Comparison of ENCODE assay signal across 17 cellular contexts in genomic region chr10:44920252-44920651, GRCh38. TPM values are rescaled to one million over a fixed set of nuclear protein-coding genes. Genes with fewer than 3 reads are reported as not detected.
DNase-seq lines count a peak whose midpoint lies in the region; ATAC-seq and TF ChIP-seq lines count a peak whose summit lies in the region.
"Had no signal": no experiment of that assay in that cellular context is flagged by ENCODE, and none has a peak within 500 bp of the region (broad histone marks: within the 10 kb centered on the region; RNA-seq: fewer than 3 reads in every experiment).

No MANE protein-coding gene starts in this region.

- peak; percentile 4 for DNase-seq in activated T-helper 2 cell treated with anti-CD3 and anti-CD28 coated beads, Interferon-gamma antibody, Interleukin-2, Interleukin-4, amounts not matched to agents 10 μg/mL and 5 μg/mL and 100 μg/mL, durations not matched to agents 14 hours and 24 hours and 36 hours (ENCODE audit: low spot score)
- DNase-seq in coronary artery (ENCODE audit: low spot score) (peak; percentile 38), left lobe of liver (ENCODE audit: low spot score) (peak; percentile 18), posterior vena cava (ENCODE audit: low spot score) (peak; percentile 65), progenitor cell of endocrine pancreas (ENCODE audit: low spot score, unreplicated experiment) (no peak), NCI-H526 treated with DMSO at 0.1 percent for 48 hours (lab: John Stamatoyannopoulos, UW) (no peak)
- DNase-seq: C1 segment of cervical spinal cord; Calu3; CD4-positive, alpha-beta memory T cell; COR-L47; DND-41; GM23248; H7; HCEC 1CT had no signal

- H3K4me3 Mint-ChIP-seq in activated T-helper 2 cell treated with anti-CD3 and anti-CD28 coated beads, Interferon-gamma antibody, Interleukin-2, Interleukin-4, amounts not matched to agents 10 μg/mL and 5 μg/mL and 100 μg/mL, durations not matched to agents 14 hours and 24 hours and 36 hours (ENCODE audit: low read depth): no peak overlapping the region
- no peak overlapping the region for H3K4me3 Mint-ChIP-seq in progenitor cell of endocrine pancreas (ENCODE audit: low read depth)
- H3K4me3 Mint-ChIP-seq: CD4-positive, alpha-beta memory T cell had no signal

- TF ChIP-seq CTCF in coronary artery (IDR thresholded peaks at IDR 0.05) (no peak), progenitor cell of endocrine pancreas (IDR thresholded peaks at IDR 0.05; ENCODE audit: unreplicated experiment) (no peak)

- H3K4me3 ChIP-seq in coronary artery: no peak overlapping the region
- H3K4me3 ChIP-seq: GM23248 had no signal

- no peak overlapping the region for H3K27ac Mint-ChIP-seq in activated T-helper 2 cell treated with anti-CD3 and anti-CD28 coated beads, Interferon-gamma antibody, Interleukin-2, Interleukin-4, amounts not matched to agents 10 μg/mL and 5 μg/mL and 100 μg/mL, durations not matched to agents 14 hours and 24 hours and 36 hours
- no peak overlapping the region for H3K27ac Mint-ChIP-seq in progenitor cell of endocrine pancreas
- H3K27ac Mint-ChIP-seq: CD4-positive, alpha-beta memory T cell had no signal

- peaks cover 4% of the 10 kb centered on the region for H3K4me1 Mint-ChIP-seq in activated T-helper 2 cell treated with anti-CD3 and anti-CD28 coated beads, Interferon-gamma antibody, Interleukin-2, Interleukin-4, amounts not matched to agents 10 μg/mL and 5 μg/mL and 100 μg/mL, durations not matched to agents 14 hours and 24 hours and 36 hours (ENCODE audit: low read depth)
- no peaks in the 10 kb centered on the region for H3K4me1 Mint-ChIP-seq in progenitor cell of endocrine pancreas (ENCODE audit: low read depth)
- H3K4me1 Mint-ChIP-seq: CD4-positive, alpha-beta memory T cell had no signal

- no peaks in the 10 kb centered on the region for H3K9me3 Mint-ChIP-seq in activated T-helper 2 cell treated with anti-CD3 and anti-CD28 coated beads, Interferon-gamma antibody, Interleukin-2, Interleukin-4, amounts not matched to agents 10 μg/mL and 5 μg/mL and 100 μg/mL, durations not matched to agents 14 hours and 24 hours and 36 hours
- H3K9me3 Mint-ChIP-seq in progenitor cell of endocrine pancreas (ENCODE audit: low read depth): peaks cover 11% of the 10 kb centered on the region
- H3K9me3 Mint-ChIP-seq: CD4-positive, alpha-beta memory T cell had no signal

- H3K27me3 Mint-ChIP-seq in activated T-helper 2 cell treated with anti-CD3 and anti-CD28 coated beads, Interferon-gamma antibody, Interleukin-2, Interleukin-4, amounts not matched to agents 10 μg/mL and 5 μg/mL and 100 μg/mL, durations not matched to agents 14 hours and 24 hours and 36 hours (ENCODE audit: low read depth): peaks cover 8% of the 10 kb centered on the region
- H3K27me3 Mint-ChIP-seq in progenitor cell of endocrine pancreas: peaks cover 13% of the 10 kb centered on the region

- H3K27ac ChIP-seq in coronary artery: no peak overlapping the region
- H3K27ac ChIP-seq: GM23248 had no signal

- intact Hi-C loops in activated T-helper 2 cell treated with anti-CD3 and anti-CD28 coated beads, Interferon-gamma antibody, Interleukin-2, Interleukin-4, amounts not matched to agents 10 μg/mL and 5 μg/mL and 100 μg/mL, durations not matched to agents 14 hours and 24 hours and 36 hours (cut with micrococcal nuclease): no loop called here
- intact Hi-C loops in posterior vena cava (cut with DNase I): no loop called here

- no peak for ATAC-seq in left lobe of liver
- no peak for ATAC-seq in GM18858 (IDR thresholded peaks at IDR 0.05; ENCODE audit: unreplicated experiment)

- H3K36me3 Mint-ChIP-seq in activated T-helper 2 cell treated with anti-CD3 and anti-CD28 coated beads, Interferon-gamma antibody, Interleukin-2, Interleukin-4, amounts not matched to agents 10 μg/mL and 5 μg/mL and 100 μg/mL, durations not matched to agents 14 hours and 24 hours and 36 hours (ENCODE audit: low read depth): no peaks in the 10 kb centered on the region
- peaks cover 7% of the 10 kb centered on the region for H3K36me3 Mint-ChIP-seq in progenitor cell of endocrine pancreas (ENCODE audit: insufficient read depth)
- H3K36me3 Mint-ChIP-seq: CD4-positive, alpha-beta memory T cell had no signal

RNA-seq across cellular contexts. Expression of gene TMEM72, which starts 9.1 kb away (rescaled TPM):
- total RNA-seq in activated T-helper 2 cell treated with anti-CD3 and anti-CD28 coated beads, Interferon-gamma antibody, Interleukin-2, Interleukin-4, amounts not matched to agents 10 μg/mL and 5 μg/mL and 100 μg/mL, durations not matched to agents 14 hours and 24 hours and 36 hours: not detected in 2 replicates
- total RNA-seq in left lobe of liver (not detected), posterior vena cava (not detected), progenitor cell of endocrine pancreas (0.93 and 1.5 TPM in 2 replicates)
- total RNA-seq: A172; Calu3; CD4-positive, alpha-beta memory T cell; GM23248; H1; H7 had no signal

RNA-seq across cellular contexts. Expression of gene RASSF4, which starts 39.4 kb away (rescaled TPM):
- total RNA-seq in activated T-helper 2 cell treated with anti-CD3 and anti-CD28 coated beads, Interferon-gamma antibody, Interleukin-2, Interleukin-4, amounts not matched to agents 10 μg/mL and 5 μg/mL and 100 μg/mL, durations not matched to agents 14 hours and 24 hours and 36 hours: 0.66 and 1.7 TPM in 2 replicates
- total RNA-seq in left lobe of liver (25.0 TPM), posterior vena cava (10 to 100 TPM; 15.5 to 37.9 TPM), progenitor cell of endocrine pancreas (21.2 and 23.0 TPM in 2 replicates)

RNA-seq across cellular contexts. Expression of gene DEPP1, which starts 58.4 kb away (rescaled TPM):
- 0.64 and 1.5 TPM in 2 replicates for total RNA-seq in activated T-helper 2 cell treated with anti-CD3 and anti-CD28 coated beads, Interferon-gamma antibody, Interleukin-2, Interleukin-4, amounts not matched to agents 10 μg/mL and 5 μg/mL and 100 μg/mL, durations not matched to agents 14 hours and 24 hours and 36 hours
- total RNA-seq in left lobe of liver (6.8 TPM), posterior vena cava (100 to 1,000 TPM in 1 of 2 donors, 10 to 100 TPM in 1; 58.8 to 105 TPM), progenitor cell of endocrine pancreas (13.9 and 16.6 TPM in 2 replicates)
- total RNA-seq: CD4-positive, alpha-beta memory T cell had no signal

Comparison
In these comparisons a context has a peak if more than half of its experiments do, and no peak if none do; other contexts are left out.
1. DNase-seq: peak in activated T-helper 2 cell treated with anti-CD3 and anti-CD28 coated beads, Interferon-gamma antibody, Interleukin-2, Interleukin-4, amounts not matched to agents 10 μg/mL and 5 μg/mL and 100 μg/mL, durations not matched to agents 14 hours and 24 hours and 36 hours (single experiment), coronary artery (single experiment), left lobe of liver (single experiment) and posterior vena cava (single experiment); none in progenitor cell of endocrine pancreas (single experiment) and NCI-H526 treated with DMSO at 0.1 percent for 48 hours (single experiment).